ENCODE assay signal across 27 cellular contexts in the genomic region with DNA sequence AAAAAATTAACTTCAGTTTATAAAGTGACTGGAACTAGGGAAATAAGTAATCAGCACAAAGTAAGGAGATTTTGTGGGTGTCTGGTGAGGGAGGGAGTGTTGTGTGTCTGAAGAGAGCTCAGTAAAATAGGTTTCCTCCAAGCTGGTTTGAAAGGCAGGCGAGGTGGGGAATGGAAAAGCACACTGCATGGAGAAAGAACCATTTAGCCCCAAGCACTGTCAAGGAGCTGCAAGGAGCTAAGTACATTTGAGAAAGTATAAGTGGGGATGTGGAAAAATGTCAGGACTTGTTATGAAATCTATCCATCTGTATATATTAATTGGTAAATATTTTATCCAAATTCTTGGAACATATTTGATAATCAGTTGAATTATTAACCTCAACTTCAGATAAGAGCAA. TPM values are rescaled to one million over a fixed set of nuclear protein-coding genes. Genes with fewer than 3 reads are reported as not detected.
DNase-seq lines count a peak whose midpoint lies in the region; ATAC-seq, FAIRE-seq and TF ChIP-seq lines count a peak whose summit lies in the region.
"Had no signal": no experiment of that assay in that cellular context is flagged by ENCODE, and none has a peak within 500 bp of the region (broad histone marks: within the 10 kb centered on the region; RNA-seq: fewer than 3 reads in every experiment).

No MANE protein-coding gene starts in this region.

- peaks cover 14 to 17% of the 10 kb centered on the region in 2 donors for H3K9me3 Mint-ChIP-seq in stimulated activated naive B cell treated with anti-CD40 and anti-IgM and Interleukin-4, amounts not matched to agents 10 μg/mL and 1 μg/mL and 100 μg/mL, for 72 hours
- no peaks in the 10 kb centered on the region for H3K9me3 Mint-ChIP-seq in activated CD8-positive, alpha-beta T cell treated with anti-CD3 and anti-CD28 coated beads, Interleukin-2, amount 10 ng/mL, durations not matched to agents 7 days and 5 days (ENCODE audit: insufficient read depth)
- H3K9me3 Mint-ChIP-seq: activated T-cell treated with anti-CD3 and anti-CD28 coated beads, Interleukin-2, amount 50 U/mL, for 24 hours had no signal

- H2BK120ac ChIP-seq in mesendoderm (ENCODE audit: low read depth, low read length): no peak overlapping the region

- H3K4me3 Mint-ChIP-seq in stimulated activated naive B cell treated with anti-CD40 and anti-IgM and Interleukin-4, amounts not matched to agents 10 μg/mL and 1 μg/mL and 100 μg/mL, for 72 hours: no peak overlapping the region
- H3K4me3 Mint-ChIP-seq in activated CD8-positive, alpha-beta T cell treated with anti-CD3 and anti-CD28 coated beads, Interleukin-2, amount 10 ng/mL, durations not matched to agents 7 days and 5 days: no peak overlapping the region
- H3K4me3 Mint-ChIP-seq: activated T-cell treated with anti-CD3 and anti-CD28 coated beads, Interleukin-2, amount 50 U/mL, for 24 hours; central memory CD8-positive, alpha-beta T cell had no signal

- DNase-seq in A549 (ENCODE audit: low read depth in 1 of 2, low spot score in 1 of 2) (no peak), NCI-H69 (lab: John Stamatoyannopoulos, UW) (peak; percentile 22), mesendoderm (no peak), psoas muscle (no peak), HuH-7.5 (ENCODE audit: low spot score) (no peak)
- DNase-seq in stimulated activated naive B cell treated with anti-CD40 and anti-IgM and Interleukin-4, amounts not matched to agents 10 μg/mL and 1 μg/mL and 100 μg/mL, for 72 hours: no peak
- no peak for DNase-seq in activated CD8-positive, alpha-beta T cell treated with anti-CD3 and anti-CD28 coated beads, Interleukin-2, amount 10 ng/mL, durations not matched to agents 7 days and 5 days
- DNase-seq: activated gamma-delta T cell; activated T-cell treated with anti-CD3 and anti-CD28 coated beads, Interleukin-2, amount 50 U/mL, for 24 hours; dermis blood vessel endothelial cell; H7; left ventricle myocardium inferior; mucosa of descending colon; NK-92 treated with Interleukin-12 subunit alpha and Interleukin-12 subunit beta, amount 100 ng/mL, for 24 hours; PC-3; stimulated activated CD4-positive, alpha-beta T cell treated with anti-CD3 and anti-CD28 coated beads, Interleukin-1b, Interleukin-23, amount 100 ng/mL, for 48 hours; stimulated activated CD8-positive, alpha-beta memory T cell treated with anti-CD3 and anti-CD28 coated beads, Interleukin-4, amount 100 ng/mL, for 48 hours; transverse colon had no signal

- no peak for TF ChIP-seq CTCF in A549 (IDR thresholded peaks at IDR 0.05)
- TF ChIP-seq CTCF in psoas muscle (IDR thresholded peaks at IDR 0.05): no peak

- H4K5ac ChIP-seq in mesendoderm (ENCODE audit: low read length): no peak overlapping the region

- ATAC-seq in A549 (no peak), psoas muscle (no peak), HG03460 (IDR thresholded peaks at IDR 0.05; ENCODE audit: unreplicated experiment) (no peak)
- ATAC-seq in stimulated activated naive B cell treated with anti-CD40 and anti-IgM and Interleukin-4, amounts not matched to agents 10 μg/mL and 1 μg/mL and 100 μg/mL, for 72 hours (replicated peaks): no peak
- no peak for ATAC-seq in activated CD8-positive, alpha-beta T cell treated with anti-CD3 and anti-CD28 coated beads, Interleukin-2, amount 10 ng/mL, durations not matched to agents 7 days and 5 days

- no peaks in the 10 kb centered on the region for H3K9me3 ChIP-seq in A549
- no peaks in the 10 kb centered on the region for H3K9me3 ChIP-seq in psoas muscle

- intact Hi-C loops in psoas muscle (cut with DNase I): loop anchor here in 1 of 2 donors (1.0 to 10.0 kb wide), 2 partner anchors 52 to 114 kb away; no protein-coding TSS in a partner anchor

- H3K18ac ChIP-seq in mesendoderm (ENCODE audit: low read length): no peak overlapping the region

- no peak overlapping the region for H3K23ac ChIP-seq in mesendoderm (ENCODE audit: low read length)

- H2BK5ac ChIP-seq in mesendoderm (ENCODE audit: low read length): no peak overlapping the region

- peak overlapping the region; percentile 3 for H2BK15ac ChIP-seq in mesendoderm (replicated peaks; ENCODE audit: low read depth)

- no peaks in the 10 kb centered on the region for H3K36me3 Mint-ChIP-seq in stimulated activated naive B cell treated with anti-CD40 and anti-IgM and Interleukin-4, amounts not matched to agents 10 μg/mL and 1 μg/mL and 100 μg/mL, for 72 hours
- H3K36me3 Mint-ChIP-seq in activated CD8-positive, alpha-beta T cell treated with anti-CD3 and anti-CD28 coated beads, Interleukin-2, amount 10 ng/mL, durations not matched to agents 7 days and 5 days (ENCODE audit: low read depth): no peaks in the 10 kb centered on the region

- H3K36me3 ChIP-seq in mesendoderm (ENCODE audit: control insufficient read depth, insufficient read depth, low read length) (no peaks in the 10 kb centered on the region), psoas muscle (ENCODE audit: insufficient read depth in 1 of 2, low read depth in 1 of 2) (no peaks in the 10 kb centered on the region)
- H3K36me3 ChIP-seq: BLaER1, left ventricle myocardium inferior, transverse colon had no signal

- peak overlapping the region; percentile 58; the same call in 1 of the 3 replicates for H3K4me2 ChIP-seq in A549
- no peak overlapping the region for H3K4me2 ChIP-seq in mesendoderm (ENCODE audit: low read length)
- H3K4me2 ChIP-seq: BLaER1 had no signal

- no peak for TF ChIP-seq RAD21 in A549 (conservative IDR thresholded peaks at IDR 0.05 in 1 of 2, IDR thresholded peaks at IDR 0.05 in 1 of 2)

- H3K4me1 ChIP-seq in A549 (peaks cover 23% of the 10 kb centered on the region; the same call in 2 of the 3 replicates), mesendoderm (ENCODE audit: control insufficient read depth, low read depth, low read length) (peaks cover 2% of the 10 kb centered on the region), psoas muscle (peaks cover 16% of the 10 kb centered on the region)
- H3K4me1 ChIP-seq: BLaER1 had no signal

- POLR2A ChIA-PET in A549 (lab: Yijun Ruan, JAX): no interaction called here
- POLR2A ChIA-PET in activated CD8-positive, alpha-beta T cell treated with anti-CD3 and anti-CD28 coated beads, Interleukin-2, amount 10 ng/mL, durations not matched to agents 7 days and 5 days (lab: Charles Lee): no interaction called here

- peaks cover 21 to 35% of the 10 kb centered on the region in 2 donors for H3K27me3 Mint-ChIP-seq in stimulated activated naive B cell treated with anti-CD40 and anti-IgM and Interleukin-4, amounts not matched to agents 10 μg/mL and 1 μg/mL and 100 μg/mL, for 72 hours
- H3K27me3 Mint-ChIP-seq in activated CD8-positive, alpha-beta T cell treated with anti-CD3 and anti-CD28 coated beads, Interleukin-2, amount 10 ng/mL, durations not matched to agents 7 days and 5 days (ENCODE audit: low read depth): peaks cover 7% of the 10 kb centered on the region

- H3K27ac ChIP-seq in A549 (peak overlapping the region in 1 of 2 experiments; percentile 56; a peak in 1 of 6 replicates), mesendoderm (ENCODE audit: low read depth, low read length) (no peak overlapping the region), psoas muscle (peak overlapping the region; percentile 93)
- H3K27ac ChIP-seq: BLaER1 had no signal

- CTCF ChIA-PET in A549 (lab: Yijun Ruan, JAX): interaction anchor here (1.1 kb wide), 1 partner anchor 43 kb away, joined by 3 read pairs; no protein-coding TSS in a partner anchor
- CTCF ChIA-PET in activated CD8-positive, alpha-beta T cell treated with anti-CD3 and anti-CD28 coated beads, Interleukin-2, amount 10 ng/mL, durations not matched to agents 7 days and 5 days (lab: Charles Lee): no interaction called here

- H3K79me1 ChIP-seq in mesendoderm (ENCODE audit: low read length): no peaks in the 10 kb centered on the region

- H3K4me1 Mint-ChIP-seq in stimulated activated naive B cell treated with anti-CD40 and anti-IgM and Interleukin-4, amounts not matched to agents 10 μg/mL and 1 μg/mL and 100 μg/mL, for 72 hours: no peaks in the 10 kb centered on the region
- H3K4me1 Mint-ChIP-seq in activated CD8-positive, alpha-beta T cell treated with anti-CD3 and anti-CD28 coated beads, Interleukin-2, amount 10 ng/mL, durations not matched to agents 7 days and 5 days (ENCODE audit: low read depth): no peaks in the 10 kb centered on the region
- H3K4me1 Mint-ChIP-seq: central memory CD8-positive, alpha-beta T cell had no signal

- no peak overlapping the region for H4K8ac ChIP-seq in mesendoderm (ENCODE audit: low read depth, low read length)

- no peak overlapping the region for H2AK5ac ChIP-seq in mesendoderm (ENCODE audit: low read length)

- no peak overlapping the region for H3K56ac ChIP-seq in mesendoderm (ENCODE audit: low read length)

- no peak overlapping the region for H3K27ac Mint-ChIP-seq in stimulated activated naive B cell treated with anti-CD40 and anti-IgM and Interleukin-4, amounts not matched to agents 10 μg/mL and 1 μg/mL and 100 μg/mL, for 72 hours
- no peak overlapping the region for H3K27ac Mint-ChIP-seq in activated CD8-positive, alpha-beta T cell treated with anti-CD3 and anti-CD28 coated beads, Interleukin-2, amount 10 ng/mL, durations not matched to agents 7 days and 5 days
- H3K27ac Mint-ChIP-seq: activated T-cell treated with anti-CD3 and anti-CD28 coated beads, Interleukin-2, amount 50 U/mL, for 24 hours had no signal

- TF ChIP-seq EP300 in A549 (IDR thresholded peaks at IDR 0.05): no peak

- no peak for TF ChIP-seq POLR2A in A549 (IDR thresholded peaks at IDR 0.05; ENCODE audit: low read length)

- no peak for FAIRE-seq in A549 (lab: Jason Lieb, UNC)
- FAIRE-seq: G401.6 had no signal

- no peak overlapping the region for H3K4me3 ChIP-seq in A549
- H3K4me3 ChIP-seq in mesendoderm (ENCODE audit: low read length): no peak overlapping the region
- peak overlapping the region; percentile 46 for H3K4me3 ChIP-seq in psoas muscle
- H3K4me3 ChIP-seq: BLaER1, left ventricle myocardium inferior, mucosa of descending colon, skin epidermis, transverse colon had no signal

- no peaks in the 10 kb centered on the region for H3K27me3 ChIP-seq in mesendoderm (ENCODE audit: insufficient read depth, low read length, poor library complexity)
- H3K27me3 ChIP-seq in psoas muscle (ENCODE audit: insufficient read depth in 3 of 3, low read length in 2 of 3): no peaks in the 10 kb centered on the region
- H3K27me3 ChIP-seq: BLaER1, transverse colon had no signal

- H3K9ac ChIP-seq in mesendoderm (ENCODE audit: low read length): no peak overlapping the region
- H3K9ac ChIP-seq: BLaER1 had no signal

- no peak overlapping the region for H3K4ac ChIP-seq in mesendoderm (ENCODE audit: low read depth, low read length)

- H3K79me2 ChIP-seq in mesendoderm (ENCODE audit: control insufficient read depth, insufficient read depth, low read length): no peaks in the 10 kb centered on the region

- WGBS in A549 (ENCODE audit: missing lambda C conversion rate): 94% methylated on average over 1 of the region's 1 CpG
- no CpG with 5 or more reads among the region's 1 CpG for WGBS in mesendoderm (ENCODE audit: extremely low coverage, insufficient coverage, low lambda C conversion rate)
- 95 to 96% (median 95%) methylated on average over 1 of the region's 1 CpG for WGBS in psoas muscle, 3 donors

RNA-seq across cellular contexts. Expression of a gene that starts 1.0 kb away (rescaled TPM):
- polyA plus RNA-seq in A549 (2011; rRNA removed): not detected in 2 replicates
- not detected in 2 replicates for polyA plus RNA-seq in A549 (2012; cell fraction: cytosol; rRNA removed)
- polyA plus RNA-seq in A549 (2012; cell fraction: nucleus; rRNA removed): not detected in 2 replicates
- polyA plus RNA-seq in A549 (2017; fragmentation: RNase III; extraction: RNeasy Plus Mini Kit Qiagen cat#74134 plus additional on column Dnase treatment): not detected in 3 replicates
- polyA minus RNA-seq in A549 (2011; rRNA and poly(A)+ RNA removed): not detected in 2 replicates
- polyA plus RNA-seq in mesendoderm (2013, experiment 1 of 2): 2.5 TPM
- 2.2 TPM for polyA plus RNA-seq in mesendoderm (2013, experiment 2 of 2)
- not detected for total RNA-seq in psoas muscle
- polyA plus RNA-seq in psoas muscle: not detected
- not detected for total RNA-seq in activated CD8-positive, alpha-beta T cell treated with anti-CD3 and anti-CD28 coated beads, Interleukin-2, amount 10 ng/mL, durations not matched to agents 7 days and 5 days
- total RNA-seq: activated CD8-positive, alpha-beta memory T cell treated with anti-CD3 and anti-CD28 coated beads for 36 hours; dermis blood vessel endothelial cell; left ventricle myocardium inferior; mucosa of descending colon; NCI-H460; PC-3; T-helper 2 cell treated with Interferon-gamma antibody and Interleukin-4, amounts not matched to agents 100 ng/mL and 5 ng/mL, for 36 hours; transverse colon had no signal
- polyA plus RNA-seq: AG04450 had no signal
